In the genomic region with DNA sequence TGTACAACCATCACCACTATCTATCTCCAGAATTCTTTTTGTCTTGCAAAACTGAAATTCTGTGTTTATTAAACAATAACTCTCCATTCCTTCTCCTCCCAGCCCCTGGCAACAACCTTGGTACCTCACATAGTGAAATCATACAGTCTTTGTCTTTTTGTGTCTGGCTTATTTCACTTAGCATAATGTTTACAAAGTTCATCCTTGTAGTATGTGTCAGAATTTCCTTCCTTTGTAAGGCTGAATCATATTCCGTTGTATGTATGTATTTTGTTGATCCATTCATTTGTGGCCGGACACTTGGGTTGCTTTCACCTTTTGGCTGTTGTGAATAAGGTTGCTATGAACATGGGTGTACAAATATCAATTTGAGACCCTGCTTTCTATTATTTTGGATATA, we compare ENCODE assay signal across 23 cellular contexts.
DNase-seq lines count a peak whose midpoint lies in the region; ATAC-seq, FAIRE-seq and TF ChIP-seq lines count a peak whose summit lies in the region.
"Had no signal": no experiment of that assay in that cellular context is flagged by ENCODE, and none has a peak within 500 bp of the region (broad histone marks: within the 10 kb centered on the region; RNA-seq: fewer than 3 reads in every experiment).

No MANE protein-coding gene starts in this region.

- TF ChIP-seq CTCF in H1 (IDR thresholded peaks at IDR 0.05; ENCODE audit: control extremely low read depth in 1 of 3, insufficient read depth in 1 of 3, low read depth in 1 of 3, low read length in 3 of 3), result no peak

- CTCF ChIA-PET in H1 (lab: Charles Lee; ENCODE audit: partially characterized antibody), result no interaction called here

- H2AFZ ChIP-seq in H1 (ENCODE audit: low read length), result no peak overlapping the region

- no peak overlapping the region for H3K27ac Mint-ChIP-seq in activated T-cell treated with anti-CD3 and anti-CD28 coated beads, Interleukin-2, amount 50 U/mL, for 24 hours
- H3K27ac Mint-ChIP-seq: B cell; CD4-positive, CD25-positive, alpha-beta regulatory T cell had no signal

- H2BK120ac ChIP-seq in H1 (replicated peaks; ENCODE audit: low read depth, low read length), result no peak overlapping the region

- H3K9me3 ChIP-seq in adipocyte (ENCODE audit: control insufficient read depth, low read length), result no peaks in the 10 kb centered on the region
- H3K9me3 ChIP-seq in H1 (ENCODE audit: insufficient read depth in 2 of 2, low read depth in 1 of 2, low read length in 1 of 2), result no peaks in the 10 kb centered on the region

- H3K23me2 ChIP-seq in H1 (ENCODE audit: low read depth, low read length), result no peaks in the 10 kb centered on the region

- H3K79me2 ChIP-seq in H1 (ENCODE audit: control insufficient read depth in 1 of 2, insufficient read depth in 2 of 2, low read length in 2 of 2), result no peaks in the 10 kb centered on the region

- H3K9ac ChIP-seq in adipocyte (ENCODE audit: low read length) (no peak overlapping the region), H1 (replicated peaks in 1 of 4; ENCODE audit: extremely low read depth in 1 of 4, low read depth in 3 of 4, low read length in 3 of 4) (no peak overlapping the region)

- H3K4me1 ChIP-seq in adipocyte (ENCODE audit: control insufficient read depth, insufficient read depth, low read length), result no peaks in the 10 kb centered on the region
- peaks cover 12 to 20% (median 17%) of the 10 kb centered on the region in 4 experiments for H3K4me1 ChIP-seq in H1 (replicated peaks in 1 of 4; ENCODE audit: control insufficient read depth in 3 of 4, insufficient read depth in 4 of 4, low read length in 3 of 4)

- H2BK20ac ChIP-seq in H1 (ENCODE audit: low read length), result 0 out of 2 replicates have a peak overlapping the region, but pooled peaks have one; percentile 56

- H3K56ac ChIP-seq in H1 (replicated peaks; ENCODE audit: insufficient read length, low read depth, low read length), result no peak overlapping the region

- no peak for TF ChIP-seq POLR2A in H1 (IDR thresholded peaks at IDR 0.05; ENCODE audit: control extremely low read depth in 1 of 2, low read depth in 2 of 2, low read length in 2 of 2)
- TF ChIP-seq POLR2A in GM18505 (IDR thresholded peaks at IDR 0.05; ENCODE audit: borderline replicate concordance, extremely low read depth, insufficient read depth, insufficient read length), result no peak

- H2BK12ac ChIP-seq in H1 (ENCODE audit: low read depth, low read length), result no peak overlapping the region

- H3K4me1 Mint-ChIP-seq in activated T-cell treated with anti-CD3 and anti-CD28 coated beads, Interleukin-2, amount 50 U/mL, for 24 hours (ENCODE audit: low read depth), result no peaks in the 10 kb centered on the region
- H3K4me1 Mint-ChIP-seq: B cell; CD4-positive, CD25-positive, alpha-beta regulatory T cell had no signal

- peaks cover 46% of the 10 kb centered on the region for H3K27me3 ChIP-seq in adipocyte (replicated peaks; ENCODE audit: control insufficient read depth, insufficient read depth, low read length)
- no peaks in the 10 kb centered on the region for H3K27me3 ChIP-seq in H1 (replicated peaks in 1 of 4; ENCODE audit: control insufficient read depth in 3 of 4, extremely low read depth in 1 of 4, insufficient read depth in 3 of 4, low read length in 3 of 4)

- TF ChIP-seq RAD21 in H1 (IDR thresholded peaks at IDR 0.05 in 1 of 2, conservative IDR thresholded peaks at IDR 0.05 in 1 of 2; ENCODE audit: low read depth in 2 of 2, low read length in 2 of 2), result no peak

- H3K9me3 Mint-ChIP-seq in activated T-cell treated with anti-CD3 and anti-CD28 coated beads, Interleukin-2, amount 50 U/mL, for 24 hours, result no peaks in the 10 kb centered on the region

- no peak overlapping the region for H3K4me3 ChIP-seq in adipocyte (ENCODE audit: low read length)
- H3K4me3 ChIP-seq in H1 (ENCODE audit: extremely low read depth in 1 of 4, insufficient read depth in 2 of 4, low read depth in 3 of 4, low read length in 4 of 4), result no peak overlapping the region

- no peaks in the 10 kb centered on the region for H3K79me1 ChIP-seq in H1 (ENCODE audit: low read depth, low read length)

- no peak overlapping the region for H2BK5ac ChIP-seq in H1 (ENCODE audit: low read depth, low read length)

- peaks cover 24% of the 10 kb centered on the region for H3K27me3 Mint-ChIP-seq in activated T-cell treated with anti-CD3 and anti-CD28 coated beads, Interleukin-2, amount 50 U/mL, for 24 hours

- WGBS in H1 (ENCODE audit: extremely low coverage in 1 of 2, insufficient coverage in 1 of 2, insufficient read length in 1 of 2, insufficient replicate concordance in 2 of 2, low coverage in 1 of 2, low lambda C conversion rate in 2 of 2, missing lambda C conversion rate in 1 of 2), 2 experiments, result 92% methylated on average over 2 of the region's 2 CpGs; no CpG with 5 or more reads in 1 of the 2 experiments

- H4K20me1 ChIP-seq in H1 (replicated peaks in 1 of 2; ENCODE audit: control insufficient read depth in 1 of 2, insufficient read depth in 2 of 2, low read length in 2 of 2), result no peaks in the 10 kb centered on the region

- no peak overlapping the region for H3K18ac ChIP-seq in H1 (ENCODE audit: extremely low read depth, low read length)

- DNase-seq in HCEC 1CT, result peak; percentile 6
- DNase-seq in adipocyte (ENCODE audit: low read depth), result peak; percentile 12
- DNase-seq in H1 (ENCODE audit: low read depth in 1 of 2, low spot score in 2 of 2), result no peak
- DNase-seq in iris pigment epithelial cell (ENCODE audit: low read depth), result peak; percentile 30
- no peak for DNase-seq in HUDEP-2 (lab: John Stamatoyannopoulos, UW; ENCODE audit: unreplicated experiment in 76 of 76)
- no peak for DNase-seq in activated T-cell treated with anti-CD3 and anti-CD28 coated beads, Interleukin-2, amount 50 U/mL, for 24 hours
- DNase-seq: CD4-positive, CD25-positive, alpha-beta regulatory T cell; COR-L47; KG1; NCI-H1105 treated with DMSO at 0.1 percent for 48 hours; NCI-H2029 treated with DMSO at 0.1 percent for 48 hours; NCI-H226; NCI-H524; NCI-H82 had no signal

- no peaks in the 10 kb centered on the region for H3K36me3 Mint-ChIP-seq in activated T-cell treated with anti-CD3 and anti-CD28 coated beads, Interleukin-2, amount 50 U/mL, for 24 hours (ENCODE audit: low read depth)
- H3K36me3 Mint-ChIP-seq: CD4-positive, CD25-positive, alpha-beta regulatory T cell had no signal

- H2AK5ac ChIP-seq in H1 (ENCODE audit: low read depth, low read length), result no peak overlapping the region

- ATAC-seq in GM18505 (IDR thresholded peaks at IDR 0.05; ENCODE audit: unreplicated experiment) (no peak), HG03460 (IDR thresholded peaks at IDR 0.05; ENCODE audit: unreplicated experiment) (no peak)
- ATAC-seq: Right ventricle myocardium inferior had no signal

- H4K5ac ChIP-seq in H1 (ENCODE audit: insufficient read length, low read depth, low read length), result no peak overlapping the region

- no peak for FAIRE-seq in H1 (lab: Jason Lieb, UNC)
- FAIRE-seq: A204.1, G401.6, GM12892, GM18507 had no signal

- H2BK15ac ChIP-seq in H1 (ENCODE audit: low read length), result no peak overlapping the region

- no peak overlapping the region for H3K14ac ChIP-seq in H1 (ENCODE audit: insufficient read length)

- no peak overlapping the region for H4K8ac ChIP-seq in H1 (ENCODE audit: extremely low read depth, insufficient read depth, low read length)

- no peak for TF ChIP-seq EP300 in H1 (IDR thresholded peaks at IDR 0.05; ENCODE audit: borderline replicate concordance in 1 of 2, low read depth in 2 of 2, low read length in 2 of 2)

- POLR2A ChIA-PET in H1 (lab: Charles Lee; ENCODE audit: partially characterized antibody), result interaction anchor here (0.9 kb wide), 1 partner anchor 11 kb away, joined by 3 read pairs; no protein-coding TSS in a partner anchor

- H3K4ac ChIP-seq in H1 (replicated peaks; ENCODE audit: insufficient read length, low read depth, low read length), result no peak overlapping the region

- H4K91ac ChIP-seq in H1 (replicated peaks; ENCODE audit: insufficient read length, low read length), result no peak overlapping the region

- H3K36me3 ChIP-seq in adipocyte (ENCODE audit: control insufficient read depth, insufficient read depth, low read length, severe bottlenecking) (no peaks in the 10 kb centered on the region), H1 (ENCODE audit: control insufficient read depth in 2 of 4, insufficient read depth in 4 of 4, low read length in 3 of 4) (no peaks in the 10 kb centered on the region; a peak in 1 of 8 replicates)

- H3K4me2 ChIP-seq in H1 (ENCODE audit: insufficient read depth in 1 of 2, low read depth in 2 of 2, low read length in 2 of 2), result no peak overlapping the region

- H3K27ac ChIP-seq in H1 (ENCODE audit: low read depth, low read length), result no peak overlapping the region
- H3K27ac ChIP-seq: HL-60 had no signal

- no peak overlapping the region for H3K4me3 Mint-ChIP-seq in activated T-cell treated with anti-CD3 and anti-CD28 coated beads, Interleukin-2, amount 50 U/mL, for 24 hours
- H3K4me3 Mint-ChIP-seq: B cell; CD4-positive, CD25-positive, alpha-beta regulatory T cell had no signal

- H3K23ac ChIP-seq in H1 (ENCODE audit: insufficient read length), result no peak overlapping the region

TF ChIP-seq in H1, 55 proteins besides CTCF, POLR2A, EP300 and RAD21:
- TF ChIP-seq CHD2 (IDR thresholded peaks at IDR 0.05; ENCODE audit: low read length), result no peak

Comparison
In these comparisons a context has a peak if more than half of its experiments do, and no peak if none do; other contexts are left out.
1. DNase-seq: peak in HCEC 1CT (single experiment), adipocyte (single experiment) and iris pigment epithelial cell (single experiment); none in H1 (0 of 2), HUDEP-2 (0 of 76) and activated T-cell treated with anti-CD3 and anti-CD28 coated beads, Interleukin-2, amount 50 U/mL, for 24 hours (single experiment).